ENCODE assay signal across 19 cellular contexts in the genomic region with DNA sequence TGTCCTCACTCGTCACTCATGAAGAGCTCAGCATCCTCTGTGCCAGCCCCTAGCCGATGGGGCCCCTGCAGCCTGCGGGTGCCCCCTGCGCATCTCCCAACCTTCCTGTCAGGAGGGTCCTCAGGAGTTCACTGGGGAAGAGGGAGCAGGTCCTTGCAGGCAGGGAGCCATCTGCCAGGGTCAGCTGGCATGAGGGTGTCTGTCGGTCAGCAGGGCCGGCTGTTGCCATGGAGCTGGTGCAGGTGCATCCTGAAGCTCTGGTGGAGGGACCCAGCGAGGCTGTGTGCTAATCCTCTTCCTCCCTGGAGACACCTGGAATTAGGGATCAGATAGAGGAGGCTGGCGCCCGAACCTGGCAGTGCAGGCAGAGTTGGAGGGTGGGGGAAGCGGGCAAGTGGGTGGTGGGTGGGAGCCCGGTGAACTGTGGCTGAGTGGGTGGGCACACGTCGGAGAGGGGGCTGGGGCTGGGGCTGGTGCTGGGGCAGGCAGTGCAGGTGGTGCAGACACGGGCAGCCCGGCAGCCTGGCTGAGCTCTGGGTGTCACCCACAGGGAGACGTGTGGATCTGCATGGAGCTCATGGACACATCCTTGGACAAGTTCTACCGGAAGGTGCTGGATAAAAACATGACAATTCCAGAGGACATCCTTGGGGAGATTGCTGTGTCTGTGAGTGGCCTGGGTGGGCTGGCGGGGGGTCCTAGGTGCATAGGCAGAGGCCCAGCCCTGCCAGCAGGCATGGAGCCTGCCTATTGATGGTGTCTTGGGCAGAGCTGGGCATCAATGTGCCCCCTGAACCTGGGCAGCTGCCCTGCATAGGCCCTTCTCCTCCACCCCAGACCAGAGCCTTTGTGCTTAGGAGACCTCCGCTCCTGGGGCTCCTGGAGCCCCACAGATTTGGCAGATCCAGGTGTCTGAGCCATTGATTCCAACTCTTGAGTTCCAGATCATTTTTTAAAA. TPM values are rescaled to one million over a fixed set of nuclear protein-coding genes. Genes with fewer than 3 reads are reported as not detected.
A peak's percentile ranks its signal among the peaks of the same experiment; 100 is the strongest.
DNase-seq lines count a peak whose midpoint lies in the region; ATAC-seq, FAIRE-seq and TF ChIP-seq lines count a peak whose summit lies in the region.
"Had no signal": no experiment of that assay in that cellular context is flagged by ENCODE, and none has a peak within 500 bp of the region (broad histone marks: within the 10 kb centered on the region; RNA-seq: fewer than 3 reads in every experiment).

No MANE protein-coding gene starts in this region.

- peaks cover 89% of the 10 kb centered on the region for H3K36me3 Mint-ChIP-seq in activated T-cell treated with anti-CD3 and anti-CD28 coated beads, Interleukin-2, amount 50 U/mL, for 24 hours (ENCODE audit: low read depth)
- peaks cover 4% of the 10 kb centered on the region for H3K36me3 Mint-ChIP-seq in T-helper 17 cell (ENCODE audit: low read depth)

- peak overlapping the region; percentile 41 for H3K27ac Mint-ChIP-seq in activated T-cell treated with anti-CD3 and anti-CD28 coated beads, Interleukin-2, amount 50 U/mL, for 24 hours
- peak overlapping the region; percentile 0 for H3K27ac Mint-ChIP-seq in T-helper 17 cell
- H3K27ac Mint-ChIP-seq: HFFc6, WTC11 had no signal

- intact Hi-C loops in pancreas (cut with DNase I) = no loop called here

- H3K27me3 ChIP-seq in pancreas = no peaks in the 10 kb centered on the region
- H3K27me3 ChIP-seq: MG63 had no signal

- 61 to 69% methylated on average over 19 of the region's 19 CpGs for WGBS in pancreas, 2 donors

- H3K4me1 ChIP-seq in pancreas = no peaks in the 10 kb centered on the region
- H3K4me1 ChIP-seq: Caco-2 had no signal

- no peak overlapping the region for H3K4me3 ChIP-seq in pancreas
- H3K4me3 ChIP-seq: MG63 had no signal

- ATAC-seq in T-helper 17 cell = no peak
- no peak for ATAC-seq in pancreas
- ATAC-seq in GM19328 (IDR thresholded peaks at IDR 0.05; ENCODE audit: unreplicated experiment) = no peak
- ATAC-seq in GM18907 (IDR thresholded peaks at IDR 0.05; ENCODE audit: unreplicated experiment) = no peak
- ATAC-seq: WTC11 had no signal

- no peaks in the 10 kb centered on the region for H3K27me3 Mint-ChIP-seq in activated T-cell treated with anti-CD3 and anti-CD28 coated beads, Interleukin-2, amount 50 U/mL, for 24 hours
- no peaks in the 10 kb centered on the region for H3K27me3 Mint-ChIP-seq in T-helper 17 cell

- no peak for FAIRE-seq in pancreas (lab: Jason Lieb, UNC)
- FAIRE-seq: GM18507, GM19239 had no signal

- no peak overlapping the region for H3K4me3 Mint-ChIP-seq in activated T-cell treated with anti-CD3 and anti-CD28 coated beads, Interleukin-2, amount 50 U/mL, for 24 hours
- no peak overlapping the region for H3K4me3 Mint-ChIP-seq in T-helper 17 cell
- H3K4me3 Mint-ChIP-seq: HFFc6, WTC11 had no signal

- H3K9me3 ChIP-seq in T-helper 17 cell (ENCODE audit: control insufficient read depth, low read length, poor library complexity, severe bottlenecking) (no peaks in the 10 kb centered on the region), pancreas (no peaks in the 10 kb centered on the region)
- H3K9me3 ChIP-seq: Caco-2, MG63 had no signal

- H3K36me3 ChIP-seq in pancreas = peaks cover 6 to 37% (median 31%) of the 10 kb centered on the region in 3 donors

- DNase-seq in activated T-cell treated with anti-CD3 and anti-CD28 coated beads, Interleukin-2, amount 50 U/mL, for 24 hours = no peak
- DNase-seq in activated T-cell treated with anti-CD3 and anti-CD28 coated beads, Interleukin-2, amount 50 U/mL, for 1 hour = no peak
- DNase-seq in H4 (ENCODE audit: low spot score) (peak; percentile 11), T-helper 17 cell (no peak), pancreas (peak in 4 of 6 donors; percentile 13 to 85 (median 41))
- DNase-seq in activated CD4-positive, alpha-beta T cell treated with anti-CD3 and anti-CD28 coated beads, Interleukin-2, amount 50 U/mL, for 1 hour = no peak
- DNase-seq: activated CD8-positive, alpha-beta memory T cell treated with anti-CD3 and anti-CD28 coated beads for 24 hours; Caco-2; foreskin melanocyte; HFFc6; MG63; NK-92 treated with Interleukin-12 subunit alpha and Interleukin-12 subunit beta, amount 100 ng/mL, for 24 hours; stimulated activated CD4-positive, alpha-beta T cell treated with anti-CD3 and anti-CD28 coated beads, Interleukin-15, amount 100 ng/mL, for 24 hours; T-helper 1 cell had no signal

- H3K4me1 Mint-ChIP-seq in activated T-cell treated with anti-CD3 and anti-CD28 coated beads, Interleukin-2, amount 50 U/mL, for 24 hours (ENCODE audit: low read depth) = no peaks in the 10 kb centered on the region
- H3K4me1 Mint-ChIP-seq in T-helper 17 cell = no peaks in the 10 kb centered on the region
- H3K4me1 Mint-ChIP-seq: WTC11 had no signal

- H3K27ac ChIP-seq in pancreas = no peak overlapping the region

- TF ChIP-seq CTCF in pancreas (IDR thresholded peaks at IDR 0.05) = no peak

- H3K9me3 Mint-ChIP-seq in activated T-cell treated with anti-CD3 and anti-CD28 coated beads, Interleukin-2, amount 50 U/mL, for 24 hours = no peaks in the 10 kb centered on the region

RNA-seq across cellular contexts. Expression of a gene that starts 17.4 kb away (rescaled TPM):
- total RNA-seq in H4 (2014; rRNA removed; shearing (Covaris generic)) = 5.8 and 7.6 TPM in 2 replicates
- total RNA-seq in T-helper 17 cell = 10 to 100 TPM; 61.2 to 73.0 TPM
- total RNA-seq in pancreas = 10 to 100 TPM; 16.4 to 25.0 (median 19.9) TPM
- 10 to 100 TPM; 21.9 to 40.9 TPM for polyA plus RNA-seq in pancreas

RNA-seq across cellular contexts. Expression of a gene that starts 48.7 kb away (rescaled TPM):
- total RNA-seq in H4 (2014; rRNA removed; shearing (Covaris generic)) = 0.21 and 0.81 TPM in 2 replicates
- total RNA-seq in T-helper 17 cell (1 to 10 TPM; 4.9 to 8.4 TPM), pancreas (1 to 10 TPM; 3.1 to 8.3 (median 5.3) TPM)
- 1 to 10 TPM; 2.3 TPM for polyA plus RNA-seq in pancreas

Comparison
In these comparisons a context has a peak if more than half of its experiments do, and no peak if none do; other contexts are left out.
1. DNase-seq: peak in H4 (single experiment) and pancreas (4 of 6); none in activated T-cell treated with anti-CD3 and anti-CD28 coated beads, Interleukin-2, amount 50 U/mL, for 24 hours (single experiment), activated T-cell treated with anti-CD3 and anti-CD28 coated beads, Interleukin-2, amount 50 U/mL, for 1 hour (single experiment), T-helper 17 cell (0 of 3) and activated CD4-positive, alpha-beta T cell treated with anti-CD3 and anti-CD28 coated beads, Interleukin-2, amount 50 U/mL, for 1 hour (single experiment).